Comparison of ENCODE assay signal across 23 cellular contexts in genomic region chr4:64799751-64800150, GRCh38.
DNase-seq lines count a peak whose midpoint lies in the region; ATAC-seq, FAIRE-seq and TF ChIP-seq lines count a peak whose summit lies in the region.
"Had no signal": no experiment of that assay in that cellular context is flagged by ENCODE, and none has a peak within 500 bp of the region (broad histone marks: within the 10 kb centered on the region; RNA-seq: fewer than 3 reads in every experiment).

No MANE protein-coding gene starts in this region.

- H3K9me3 Mint-ChIP-seq in Caco-2 (ENCODE audit: unreplicated experiment), result no peaks in the 10 kb centered on the region
- H3K9me3 Mint-ChIP-seq in T-helper 2 cell treated with Interferon-gamma antibody and Interleukin-4, amounts not matched to agents 5 μg/mL and 100 μg/mL, for 36 hours, result peaks cover 12% of the 10 kb centered on the region
- H3K9me3 Mint-ChIP-seq: CD4-positive, alpha-beta T cell had no signal

- 16% methylated on average over 7 of the region's 7 CpGs for WGBS in GM12878 (ENCODE audit: insufficient coverage, insufficient replicate concordance, low lambda C conversion rate, missing lambda C conversion rate)

- H3K9me3 ChIP-seq in GM12878 (replicated peaks; ENCODE audit: control insufficient read depth, insufficient read depth, low read length), result no peaks in the 10 kb centered on the region
- no peaks in the 10 kb centered on the region for H3K9me3 ChIP-seq in lower lobe of right lung
- no peaks in the 10 kb centered on the region for H3K9me3 ChIP-seq in Caco-2
- H3K9me3 ChIP-seq: BE2C had no signal

- TF ChIP-seq POLR2A in GM12878 (IDR thresholded peaks at IDR 0.05; ENCODE audit: low read depth, low read length), result no peak

- H3K27ac ChIP-seq in GM12878 (ENCODE audit: control insufficient read depth, insufficient read depth), result no peak overlapping the region
- no peak overlapping the region for H3K27ac ChIP-seq in lower lobe of right lung
- H3K27ac ChIP-seq: GM23248 had no signal

- no peaks in the 10 kb centered on the region for H3K4me1 ChIP-seq in GM12878 (ENCODE audit: control insufficient read depth, insufficient read depth, low read length)
- H3K4me1 ChIP-seq in lower lobe of right lung, result no peaks in the 10 kb centered on the region
- no peaks in the 10 kb centered on the region for H3K4me1 ChIP-seq in Caco-2
- H3K4me1 ChIP-seq: BE2C had no signal

- RAD21 ChIA-PET in GM12878 (lab: Charles Lee; ENCODE audit: unreplicated experiment), result no interaction called here

- H3K79me2 ChIP-seq in GM12878 (ENCODE audit: control insufficient read depth, insufficient read depth, low read length), result no peaks in the 10 kb centered on the region

- no peak overlapping the region for H3K27ac Mint-ChIP-seq in Caco-2 (ENCODE audit: unreplicated experiment)
- no peak overlapping the region for H3K27ac Mint-ChIP-seq in T-helper 2 cell treated with Interferon-gamma antibody and Interleukin-4, amounts not matched to agents 5 μg/mL and 100 μg/mL, for 36 hours
- H3K27ac Mint-ChIP-seq: CD4-positive, alpha-beta T cell had no signal

- no peaks in the 10 kb centered on the region for H3K36me3 Mint-ChIP-seq in Caco-2 (ENCODE audit: insufficient read depth, unreplicated experiment)
- no peaks in the 10 kb centered on the region for H3K36me3 Mint-ChIP-seq in T-helper 2 cell treated with Interferon-gamma antibody and Interleukin-4, amounts not matched to agents 5 μg/mL and 100 μg/mL, for 36 hours (ENCODE audit: low read depth)

- POLR2A ChIA-PET in GM12878 (lab: Charles Lee), result no interaction called here
- POLR2A ChIA-PET in Caco-2 (lab: Charles Lee), result no interaction called here

- no peak for TF ChIP-seq RAD21 in GM12878 (IDR thresholded peaks at IDR 0.05; ENCODE audit: insufficient read depth, low read depth, low read length)

- H3K27me3 ChIP-seq in GM12878 (replicated peaks in 1 of 2; ENCODE audit: control insufficient read depth in 2 of 2, insufficient read depth in 2 of 2, low read length in 1 of 2), result no peaks in the 10 kb centered on the region
- no peaks in the 10 kb centered on the region for H3K27me3 ChIP-seq in lower lobe of right lung (ENCODE audit: low read depth)
- H3K27me3 ChIP-seq in Caco-2 (replicated peaks; ENCODE audit: control insufficient read depth, insufficient read depth, low read length), result no peaks in the 10 kb centered on the region
- H3K27me3 ChIP-seq: BE2C had no signal

- FAIRE-seq in GM12878 (lab: Jason Lieb, UNC), result no peak
- FAIRE-seq: G401.6, GM12891, GM18507 had no signal

- no peak overlapping the region for H3K9ac ChIP-seq in GM12878 (ENCODE audit: control insufficient read depth, insufficient read depth, low read length)
- H3K9ac ChIP-seq: GM23248 had no signal

- CTCF ChIA-PET in GM12878 (lab: Yijun Ruan, JAX), result no interaction called here
- CTCF ChIA-PET in Caco-2 (lab: Charles Lee), result no interaction called here

- BruUV-seq in GM12878 (replicated peaks; lab: Mats Ljungman, UMichigan) (no TSS peak), Caco-2 (replicated peaks; lab: Mats Ljungman, UMichigan) (no TSS peak)

- no peak for TF ChIP-seq EP300 in GM12878 (IDR thresholded peaks at IDR 0.05; ENCODE audit: borderline replicate concordance in 1 of 2, control insufficient read depth in 1 of 2, low read depth in 2 of 2, low read length in 2 of 2)

- H3K4me3 ChIP-seq in GM12878 (no peak overlapping the region), lower lobe of right lung (no peak overlapping the region), Caco-2 (ENCODE audit: low read depth, low read length) (no peak overlapping the region)
- H3K4me3 ChIP-seq: GM23248 had no signal

- TF ChIP-seq CTCF in GM12878 (IDR thresholded peaks at IDR 0.05 in 2 of 3, conservative IDR thresholded peaks at IDR 0.05 in 1 of 3; ENCODE audit: control insufficient read depth in 2 of 3, extremely low read depth in 1 of 3, insufficient read depth in 1 of 3, low read depth in 3 of 3, low read length in 3 of 3), result no peak
- TF ChIP-seq CTCF in lower lobe of right lung (IDR thresholded peaks at IDR 0.05), result no peak
- no peak for TF ChIP-seq CTCF in Caco-2 (IDR thresholded peaks at IDR 0.05; ENCODE audit: insufficient read depth in 1 of 2, low read depth in 1 of 2, low read length in 1 of 2, severe bottlenecking in 1 of 2, unreplicated experiment in 1 of 2)

- no peaks in the 10 kb centered on the region for H3K36me3 ChIP-seq in GM12878 (ENCODE audit: control insufficient read depth in 2 of 2, insufficient read depth in 2 of 2, low read length in 1 of 2)
- H3K36me3 ChIP-seq in lower lobe of right lung, result no peaks in the 10 kb centered on the region
- H3K36me3 ChIP-seq in Caco-2 (ENCODE audit: control insufficient read depth, insufficient read depth, low read length), result no peaks in the 10 kb centered on the region
- H3K36me3 ChIP-seq: BE2C had no signal

- H4K20me1 ChIP-seq in GM12878 (ENCODE audit: control insufficient read depth, insufficient read depth), result no peaks in the 10 kb centered on the region

- intact Hi-C loops in GM12878 (cut with micrococcal nuclease; ENCODE audit: unreplicated experiment) (no loop called here), lower lobe of right lung (cut with DNase I) (no loop called here), Caco-2 (cut with micrococcal nuclease; ENCODE audit: unreplicated experiment) (no loop called here)

- no peaks in the 10 kb centered on the region for H3K4me1 Mint-ChIP-seq in Caco-2 (ENCODE audit: low read depth, unreplicated experiment)
- no peaks in the 10 kb centered on the region for H3K4me1 Mint-ChIP-seq in T-helper 2 cell treated with Interferon-gamma antibody and Interleukin-4, amounts not matched to agents 5 μg/mL and 100 μg/mL, for 36 hours (ENCODE audit: low read depth)

- no peak overlapping the region for H3K4me2 ChIP-seq in GM12878 (ENCODE audit: control insufficient read depth, insufficient read depth)

- H3K4me3 Mint-ChIP-seq in Caco-2 (ENCODE audit: unreplicated experiment), result no peak overlapping the region
- H3K4me3 Mint-ChIP-seq in T-helper 2 cell treated with Interferon-gamma antibody and Interleukin-4, amounts not matched to agents 5 μg/mL and 100 μg/mL, for 36 hours, result no peak overlapping the region
- H3K4me3 Mint-ChIP-seq: CD4-positive, alpha-beta T cell had no signal

- H3K27me3 Mint-ChIP-seq in Caco-2 (ENCODE audit: insufficient read depth, unreplicated experiment), result peaks cover 2% of the 10 kb centered on the region
- no peaks in the 10 kb centered on the region for H3K27me3 Mint-ChIP-seq in T-helper 2 cell treated with Interferon-gamma antibody and Interleukin-4, amounts not matched to agents 5 μg/mL and 100 μg/mL, for 36 hours (ENCODE audit: low read depth)
- H3K27me3 Mint-ChIP-seq: CD4-positive, alpha-beta T cell had no signal

- SMC1A ChIA-PET in GM12878 (lab: Charles Lee; ENCODE audit: uncharacterized antibody, unreplicated experiment), result no interaction called here

- peak; percentile 9 for DNase-seq in NCI-H146 (lab: John Stamatoyannopoulos, UW)
- no peak for DNase-seq in NCI-H146 treated with DMSO at 0.1 percent for 48 hours (lab: John Stamatoyannopoulos, UW; ENCODE audit: unreplicated experiment)
- no peak for DNase-seq in GM12878 (ENCODE audit: low read depth, low spot score)
- DNase-seq in lower lobe of right lung, result peak; percentile 44
- no peak for DNase-seq in NCI-H2029 treated with DMSO at 0.1 percent for 48 hours (lab: John Stamatoyannopoulos, UW)
- DNase-seq in Caco-2, result no peak
- no peak for DNase-seq in NCI-H2196 (lab: John Stamatoyannopoulos, UW; ENCODE audit: unreplicated experiment)
- DNase-seq in T-helper 2 cell treated with Interferon-gamma antibody and Interleukin-4, amounts not matched to agents 5 μg/mL and 100 μg/mL, for 36 hours (ENCODE audit: low spot score), result no peak
- DNase-seq: 8988T; BE2C; Calu3; CD4-positive, alpha-beta T cell; DMS79; GM23248; MM.1S; NCI-H1105 treated with DMSO at 0.1 percent for 48 hours; NCI-H2029; NCI-H510A treated with DMSO at 0.1 percent for 48 hours; SHP77 treated with DMSO at 0.1 percent for 48 hours had no signal

- in situ Hi-C loops in GM12878 (cut with MboI), result no loop called here

- ATAC-seq in GM12878 (peak; percentile 41; the same call in 2 of the 3 replicates), lower lobe of right lung (peak; percentile 39 to 52)
- ATAC-seq: SK-N-SH treated with all-trans-retinoic acid at 6 μM for 48 hours had no signal

- no peak overlapping the region for H2AFZ ChIP-seq in GM12878 (ENCODE audit: control insufficient read depth, low read depth, low read length)
- H2AFZ ChIP-seq: GM23248 had no signal

TF ChIP-seq in GM12878, 131 proteins besides CTCF, POLR2A, EP300 and RAD21 (continues in another document):
- TF ChIP-seq CBFB (IDR thresholded peaks at IDR 0.05; ENCODE audit: low read depth) (no peak), ATF7 (IDR thresholded peaks at IDR 0.05; ENCODE audit: low read depth) (no peak)
- TF ChIP-seq, protein P1, sequence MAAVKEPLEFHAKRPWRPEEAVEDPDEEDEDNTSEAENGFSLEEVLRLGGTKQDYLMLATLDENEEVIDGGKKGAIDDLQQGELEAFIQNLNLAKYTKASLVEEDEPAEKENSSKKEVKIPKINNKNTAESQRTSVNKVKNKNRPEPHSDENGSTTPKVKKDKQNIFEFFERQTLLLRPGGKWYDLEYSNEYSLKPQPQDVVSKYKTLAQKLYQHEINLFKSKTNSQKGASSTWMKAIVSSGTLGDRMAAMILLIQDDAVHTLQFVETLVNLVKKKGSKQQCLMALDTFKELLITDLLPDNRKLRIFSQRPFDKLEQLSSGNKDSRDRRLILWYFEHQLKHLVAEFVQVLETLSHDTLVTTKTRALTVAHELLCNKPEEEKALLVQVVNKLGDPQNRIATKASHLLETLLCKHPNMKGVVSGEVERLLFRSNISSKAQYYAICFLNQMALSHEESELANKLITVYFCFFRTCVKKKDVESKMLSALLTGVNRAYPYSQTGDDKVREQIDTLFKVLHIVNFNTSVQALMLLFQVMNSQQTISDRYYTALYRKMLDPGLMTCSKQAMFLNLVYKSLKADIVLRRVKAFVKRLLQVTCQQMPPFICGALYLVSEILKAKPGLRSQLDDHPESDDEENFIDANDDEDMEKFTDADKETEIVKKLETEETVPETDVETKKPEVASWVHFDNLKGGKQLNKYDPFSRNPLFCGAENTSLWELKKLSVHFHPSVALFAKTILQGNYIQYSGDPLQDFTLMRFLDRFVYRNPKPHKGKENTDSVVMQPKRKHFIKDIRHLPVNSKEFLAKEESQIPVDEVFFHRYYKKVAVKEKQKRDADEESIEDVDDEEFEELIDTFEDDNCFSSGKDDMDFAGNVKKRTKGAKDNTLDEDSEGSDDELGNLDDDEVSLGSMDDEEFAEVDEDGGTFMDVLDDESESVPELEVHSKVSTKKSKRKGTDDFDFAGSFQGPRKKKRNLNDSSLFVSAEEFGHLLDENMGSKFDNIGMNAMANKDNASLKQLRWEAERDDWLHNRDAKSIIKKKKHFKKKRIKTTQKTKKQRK (IDR thresholded peaks at IDR 0.05; ENCODE audit: low read depth, low read length), result no peak

Comparison
In these comparisons a context has a peak if more than half of its experiments do, and no peak if none do; other contexts are left out.
1. DNase-seq: peak in NCI-H146 (single experiment) and lower lobe of right lung (single experiment); none in NCI-H146 treated with DMSO at 0.1 percent for 48 hours (single experiment), GM12878 (single experiment), NCI-H2029 treated with DMSO at 0.1 percent for 48 hours (single experiment), Caco-2 (0 of 2), NCI-H2196 (single experiment) and T-helper 2 cell treated with Interferon-gamma antibody and Interleukin-4, amounts not matched to agents 5 μg/mL and 100 μg/mL, for 36 hours (single experiment).